ENCODE assay signal across 9 cellular contexts in genomic region chr22:19766506-19767426, GRCh38. TPM values are rescaled to one million over a fixed set of nuclear protein-coding genes. Genes with fewer than 3 reads are reported as not detected.
A peak's percentile ranks its signal among the peaks of the same experiment; 100 is the strongest.
DNase-seq lines count a peak whose midpoint lies in the region; ATAC-seq, FAIRE-seq and TF ChIP-seq lines count a peak whose summit lies in the region.
"Had no signal": no experiment of that assay in that cellular context is flagged by ENCODE, and none has a peak within 500 bp of the region (broad histone marks: within the 10 kb centered on the region; RNA-seq: fewer than 3 reads in every experiment).

No MANE protein-coding gene starts in this region.

- peaks cover 14% of the 10 kb centered on the region for H3K4me1 Mint-ChIP-seq in CD14-positive monocyte
- peaks cover 10% of the 10 kb centered on the region for H3K4me1 Mint-ChIP-seq in activated naive CD4-positive, alpha-beta T cell treated with anti-CD3 and anti-CD28 coated beads for 36 hours (ENCODE audit: low read depth)

- peak overlapping the region; percentile 6 to 80 for H3K4me3 Mint-ChIP-seq in CD14-positive monocyte
- no peak overlapping the region for H3K4me3 Mint-ChIP-seq in activated naive CD4-positive, alpha-beta T cell treated with anti-CD3 and anti-CD28 coated beads for 36 hours

- no peak overlapping the region for H3K4me3 ChIP-seq in kidney (ENCODE audit: low read length in 2 of 2)

- H3K9me3 ChIP-seq in kidney (ENCODE audit: control insufficient read depth in 1 of 2, low read length in 2 of 2), result no peaks in the 10 kb centered on the region

- intact Hi-C loops in CD14-positive monocyte (cut with micrococcal nuclease) (no loop called here), kidney (cut with DNase I) (no loop called here)
- intact Hi-C loops in activated naive CD4-positive, alpha-beta T cell treated with anti-CD3 and anti-CD28 coated beads for 36 hours (cut with micrococcal nuclease), result loop anchor here (1.0 kb wide), 1 partner anchor 35 kb away; no protein-coding TSS in a partner anchor

- H3K27ac Mint-ChIP-seq in CD14-positive monocyte, result no peak overlapping the region
- no peak overlapping the region for H3K27ac Mint-ChIP-seq in activated naive CD4-positive, alpha-beta T cell treated with anti-CD3 and anti-CD28 coated beads for 36 hours
- H3K27ac Mint-ChIP-seq: brain had no signal

- CTCF ChIA-PET in activated naive CD4-positive, alpha-beta T cell treated with anti-CD3 and anti-CD28 coated beads for 36 hours (lab: Charles Lee), result interaction anchor here (1.9 kb wide), 1 partner anchor 13 kb away, joined by 4 read pairs; no protein-coding TSS in a partner anchor

- no peak overlapping the region for H3K9ac ChIP-seq in kidney (ENCODE audit: low read length in 2 of 2)

- H3K9me3 Mint-ChIP-seq in CD14-positive monocyte, result peaks cover 0 to 21% (median 9%) of the 10 kb centered on the region in 7 donors
- H3K9me3 Mint-ChIP-seq in activated naive CD4-positive, alpha-beta T cell treated with anti-CD3 and anti-CD28 coated beads for 36 hours, result no peaks in the 10 kb centered on the region

- FAIRE-seq in kidney (lab: Jason Lieb, UNC), result no peak

- H3K27me3 Mint-ChIP-seq in CD14-positive monocyte (ENCODE audit: low read depth in 3 of 3), result peaks cover 75 to 94% (median 86%) of the 10 kb centered on the region in 3 donors
- H3K27me3 Mint-ChIP-seq in activated naive CD4-positive, alpha-beta T cell treated with anti-CD3 and anti-CD28 coated beads for 36 hours (ENCODE audit: low read depth), result peaks cover 65% of the 10 kb centered on the region

- H3K36me3 Mint-ChIP-seq in CD14-positive monocyte, result peaks cover 0 to 6% of the 10 kb centered on the region in 2 donors
- H3K36me3 Mint-ChIP-seq in activated naive CD4-positive, alpha-beta T cell treated with anti-CD3 and anti-CD28 coated beads for 36 hours (ENCODE audit: low read depth), result no peaks in the 10 kb centered on the region

- TF ChIP-seq CTCF in CD14-positive monocyte (IDR thresholded peaks at IDR 0.05) (no peak), kidney (IDR thresholded peaks at IDR 0.05; ENCODE audit: borderline replicate concordance, extremely low read depth, insufficient read depth) (no peak)

- no peak for DNase-seq in CD14-positive monocyte (ENCODE audit: low spot score)
- DNase-seq in NOMO-1 treated with dmso at 0.1 percent for 144 hours (lab: John Stamatoyannopoulos, UW; ENCODE audit: unreplicated experiment), result peak; percentile 84
- DNase-seq in activated naive CD4-positive, alpha-beta T cell treated with anti-CD3 and anti-CD28 coated beads for 36 hours, result peak; percentile 70
- peak; percentile 79 for DNase-seq in kidney
- peak; percentile 21 for DNase-seq in stimulated activated CD8-positive, alpha-beta memory T cell treated with anti-CD3 and anti-CD28 coated beads, Interleukin-7, amount 100 ng/mL, for 24 hours (ENCODE audit: low read depth)
- DNase-seq in cerebellar cortex (ENCODE audit: low spot score), result no peak

- peaks cover 0 to 3% of the 10 kb centered on the region in 2 donors for H3K4me1 ChIP-seq in kidney (ENCODE audit: control insufficient read depth in 1 of 2, insufficient read depth in 1 of 2, low read depth in 1 of 2, low read length in 2 of 2)

- no peak for ATAC-seq in HG02885 (IDR thresholded peaks at IDR 0.05; ENCODE audit: poor library complexity, unreplicated experiment)
- no peak for ATAC-seq in HG03460 (IDR thresholded peaks at IDR 0.05; ENCODE audit: unreplicated experiment)

- no peak overlapping the region for H3K27ac ChIP-seq in kidney (ENCODE audit: low read depth in 2 of 2, low read length in 2 of 2)

- H3K36me3 ChIP-seq in kidney (ENCODE audit: control insufficient read depth in 1 of 2, insufficient read depth in 2 of 2, low read length in 2 of 2), result no peaks in the 10 kb centered on the region

RNA-seq across cellular contexts. Expression of gene TBX1, which starts 6.2 kb away (rescaled TPM):
- polyA plus RNA-seq in CD14-positive monocyte, result not detected
- total RNA-seq in activated naive CD4-positive, alpha-beta T cell treated with anti-CD3 and anti-CD28 coated beads for 36 hours, result not detected
- 5.5 TPM for total RNA-seq in kidney
- polyA plus RNA-seq in kidney (ENCODE audit: insufficient read depth, low read depth, low replicate concordance), result 0.45 TPM

RNA-seq across cellular contexts. Expression of gene GP1BB, which starts 43.4 kb away (rescaled TPM):
- 1 to 10 TPM in 1 of 2 donors, under 1 TPM in 1; 0.26 to 1.5 TPM for polyA plus RNA-seq in CD14-positive monocyte
- total RNA-seq in activated naive CD4-positive, alpha-beta T cell treated with anti-CD3 and anti-CD28 coated beads for 36 hours, result not detected
- 1.9 TPM for total RNA-seq in kidney
- 4.1 TPM for polyA plus RNA-seq in kidney (ENCODE audit: insufficient read depth, low read depth, low replicate concordance)

RNA-seq across cellular contexts. Expression of gene SEPTIN5, which starts 52.5 kb away (rescaled TPM):
- under 1 TPM in 1 of 2 donors, not detected in 1; 0.50 TPM for polyA plus RNA-seq in CD14-positive monocyte
- under 1 TPM; 0.47 to 0.81 TPM for total RNA-seq in activated naive CD4-positive, alpha-beta T cell treated with anti-CD3 and anti-CD28 coated beads for 36 hours
- 10.4 TPM for total RNA-seq in kidney
- polyA plus RNA-seq in kidney (ENCODE audit: insufficient read depth, low read depth, low replicate concordance), result 13.0 TPM

Comparison
In these comparisons a context has a peak if more than half of its experiments do, and no peak if none do; other contexts are left out.
1. DNase-seq: peak in NOMO-1 treated with dmso at 0.1 percent for 144 hours (single experiment), activated naive CD4-positive, alpha-beta T cell treated with anti-CD3 and anti-CD28 coated beads for 36 hours (single experiment), kidney (single experiment) and stimulated activated CD8-positive, alpha-beta memory T cell treated with anti-CD3 and anti-CD28 coated beads, Interleukin-7, amount 100 ng/mL, for 24 hours (single experiment); none in CD14-positive monocyte (single experiment) and cerebellar cortex (single experiment).